In genomic region chr18:75164479-75164878, GRCh38 we compare ENCODE assay signal across 21 cellular contexts. TPM values are rescaled to one million over a fixed set of nuclear protein-coding genes. Genes with fewer than 3 reads are reported as not detected.
DNase-seq lines count a peak whose midpoint lies in the region; TF ChIP-seq lines count a peak whose summit lies in the region.
"Had no signal": no experiment of that assay in that cellular context is flagged by ENCODE, and none has a peak within 500 bp of the region (broad histone marks: within the 10 kb centered on the region; RNA-seq: fewer than 3 reads in every experiment).

No MANE protein-coding gene starts in this region.

- H3K4me3 ChIP-seq in endodermal cell (ENCODE audit: low read length) (no peak overlapping the region), smooth muscle cell (no peak overlapping the region)
- H3K4me3 ChIP-seq: A549; BLaER1 treated with 17β-estradiol and CSF1 and Interleukin-3, amounts not matched to agents 10 nM and 100 nM; GM12878 had no signal

- H3K36me3 ChIP-seq in endodermal cell (ENCODE audit: control insufficient read depth, insufficient read depth, low read length) (no peaks in the 10 kb centered on the region), smooth muscle cell (ENCODE audit: low read depth) (no peaks in the 10 kb centered on the region)
- H3K36me3 ChIP-seq: BLaER1 treated with 17β-estradiol and CSF1 and Interleukin-3, amounts not matched to agents 10 nM and 100 nM had no signal

- H3K27me3 Mint-ChIP-seq in endodermal cell (ENCODE audit: insufficient read depth), result peaks cover 25% of the 10 kb centered on the region
- peaks cover 28% of the 10 kb centered on the region for H3K27me3 Mint-ChIP-seq in osteocyte (ENCODE audit: unreplicated experiment)

- no peaks in the 10 kb centered on the region for H3K36me3 Mint-ChIP-seq in endodermal cell (ENCODE audit: low read depth)
- H3K36me3 Mint-ChIP-seq in osteocyte (ENCODE audit: unreplicated experiment), result no peaks in the 10 kb centered on the region

- H3K4me1 ChIP-seq in endodermal cell (ENCODE audit: control insufficient read depth, insufficient read depth, low read length) (peaks cover 8% of the 10 kb centered on the region), smooth muscle cell (ENCODE audit: low read depth) (peaks cover 6% of the 10 kb centered on the region)

- DNase-seq in NCI-H146 (lab: John Stamatoyannopoulos, UW), result peak; percentile 22
- no peak for DNase-seq in NCI-H146 treated with DMSO at 0.1 percent for 48 hours (lab: John Stamatoyannopoulos, UW; ENCODE audit: unreplicated experiment)
- DNase-seq in RPMI8226, result peak; percentile 53
- DNase-seq in endodermal cell, result peak; percentile 16
- DNase-seq in osteocyte (ENCODE audit: extremely low spot score, unreplicated experiment), result peak; percentile 44
- no peak for DNase-seq in NCI-H1048 (lab: John Stamatoyannopoulos, UW)
- no peak for DNase-seq in DMS79 (lab: John Stamatoyannopoulos, UW)
- no peak for DNase-seq in smooth muscle cell (lab: John Stamatoyannopoulos, UW; ENCODE audit: unreplicated experiment)
- DNase-seq: AML-193; CD4-positive, alpha-beta T cell; CD8-positive, alpha-beta T cell; COR-L47; DND-41; EL; GDM1 had no signal

- H3K9ac ChIP-seq in endodermal cell (ENCODE audit: extremely low read depth, low read length, poor library complexity, severe bottlenecking) (no peak overlapping the region), smooth muscle cell (ENCODE audit: low read depth) (no peak overlapping the region)
- H3K9ac ChIP-seq: BLaER1 treated with 17β-estradiol and CSF1 and Interleukin-3, amounts not matched to agents 10 nM and 100 nM had no signal

- H3K9me3 Mint-ChIP-seq in endodermal cell (no peaks in the 10 kb centered on the region), osteocyte (ENCODE audit: unreplicated experiment) (no peaks in the 10 kb centered on the region)
- H3K9me3 Mint-ChIP-seq: CD4-positive, alpha-beta T cell; CD8-positive, alpha-beta T cell had no signal

- no peaks in the 10 kb centered on the region for H4K20me1 ChIP-seq in smooth muscle cell (ENCODE audit: low read depth)
- H4K20me1 ChIP-seq: BLaER1 treated with 17β-estradiol and CSF1 and Interleukin-3, amounts not matched to agents 10 nM and 100 nM had no signal

- WGBS in endodermal cell (ENCODE audit: insufficient coverage in 1 of 2, insufficient read length in 1 of 2), 2 experiments, result 94 to 100% methylated on average over 1 to 3 of the region's 3 CpGs
- WGBS in smooth muscle cell (ENCODE audit: low lambda C conversion rate), result 93% methylated on average over 3 of the region's 3 CpGs

- H3K4me2 ChIP-seq in smooth muscle cell, result no peak overlapping the region
- H3K4me2 ChIP-seq: A549; BLaER1 treated with 17β-estradiol and CSF1 and Interleukin-3, amounts not matched to agents 10 nM and 100 nM had no signal

- no peak overlapping the region for H3K27ac Mint-ChIP-seq in endodermal cell
- no peak overlapping the region for H3K27ac Mint-ChIP-seq in osteocyte (ENCODE audit: unreplicated experiment)
- H3K27ac Mint-ChIP-seq: B cell; CD4-positive, alpha-beta T cell; CD8-positive, alpha-beta T cell had no signal

- H3K27me3 ChIP-seq in endodermal cell (ENCODE audit: control insufficient read depth, insufficient read depth, low read length, poor library complexity, severe bottlenecking) (no peaks in the 10 kb centered on the region), smooth muscle cell (ENCODE audit: low read depth) (peaks cover 2% of the 10 kb centered on the region)
- H3K27me3 ChIP-seq: BLaER1 treated with 17β-estradiol and CSF1 and Interleukin-3, amounts not matched to agents 10 nM and 100 nM had no signal

- H3K27ac ChIP-seq in endodermal cell (ENCODE audit: low read depth, low read length), result no peak overlapping the region
- no peak overlapping the region for H3K27ac ChIP-seq in smooth muscle cell (ENCODE audit: low read depth)
- H3K27ac ChIP-seq: 22Rv1; A549; BLaER1 treated with 17β-estradiol and CSF1 and Interleukin-3, amounts not matched to agents 10 nM and 100 nM; C4-2B had no signal

- H3K9me3 ChIP-seq in endodermal cell (ENCODE audit: control insufficient read depth, low read length) (no peaks in the 10 kb centered on the region), smooth muscle cell (replicated peaks; ENCODE audit: low read depth) (no peaks in the 10 kb centered on the region)
- H3K9me3 ChIP-seq: A549 had no signal

- no peak for TF ChIP-seq CTCF in endodermal cell (conservative IDR thresholded peaks at IDR 0.05)
- TF ChIP-seq CTCF in osteocyte (IDR thresholded peaks at IDR 0.05), result no peak
- TF ChIP-seq CTCF in smooth muscle cell (IDR thresholded peaks at IDR 0.05; ENCODE audit: borderline replicate concordance, insufficient read depth, poor library complexity, severe bottlenecking), result no peak

- H2AFZ ChIP-seq in smooth muscle cell (ENCODE audit: low read depth), result no peak overlapping the region

- H3K4me1 Mint-ChIP-seq in endodermal cell (peaks cover 10% of the 10 kb centered on the region), osteocyte (ENCODE audit: unreplicated experiment) (peaks cover 5% of the 10 kb centered on the region)

- no peaks in the 10 kb centered on the region for H3K79me2 ChIP-seq in smooth muscle cell (ENCODE audit: low read depth)

- no peaks in the 10 kb centered on the region for H3F3A ChIP-seq in smooth muscle cell (ENCODE audit: low read depth)

- no peak overlapping the region for H3K4me3 Mint-ChIP-seq in endodermal cell
- H3K4me3 Mint-ChIP-seq in osteocyte (ENCODE audit: unreplicated experiment), result no peak overlapping the region
- H3K4me3 Mint-ChIP-seq: B cell; CD4-positive, alpha-beta T cell; CD8-positive, alpha-beta T cell had no signal

RNA-seq across cellular contexts. Expression of gene PTGR3, which starts 44.5 kb away (rescaled TPM):
- total RNA-seq in endodermal cell (10 to 100 TPM; 12.2 to 13.3 TPM), osteocyte (17.7 and 19.7 TPM in 2 replicates), smooth muscle cell (32.9 and 35.0 TPM in 2 replicates)
- 18.3 TPM for polyA plus RNA-seq in endodermal cell (2013, experiment 1 of 2)
- polyA plus RNA-seq in endodermal cell (2013, experiment 2 of 2), result 14.7 TPM
- 29.6 and 29.7 TPM in 2 replicates for polyA plus RNA-seq in smooth muscle cell

RNA-seq across cellular contexts. Expression of gene TSHZ1, which starts 46.1 kb away (rescaled TPM):
- 1 to 10 TPM; 1.1 to 1.7 TPM for total RNA-seq in endodermal cell
- 15.0 TPM for polyA plus RNA-seq in endodermal cell (2013, experiment 1 of 2)
- 14.4 TPM for polyA plus RNA-seq in endodermal cell (2013, experiment 2 of 2)
- total RNA-seq in osteocyte, result 12.2 and 13.3 TPM in 2 replicates
- 25.1 and 26.1 TPM in 2 replicates for total RNA-seq in smooth muscle cell
- polyA plus RNA-seq in smooth muscle cell, result 20.7 and 21.3 TPM in 2 replicates

Comparison
In these comparisons a context has a peak if more than half of its experiments do, and no peak if none do; other contexts are left out.
1. DNase-seq: peak in NCI-H146 (single experiment), RPMI8226 (single experiment), endodermal cell (single experiment) and osteocyte (single experiment); none in NCI-H146 treated with DMSO at 0.1 percent for 48 hours (single experiment), NCI-H1048 (single experiment), DMS79 (single experiment) and smooth muscle cell (single experiment).